23 cellular contexts compared by ENCODE assay signal in genomic region chr17:56310780-56311179, GRCh38.
"Had no signal": no experiment of that assay in that cellular context is flagged by ENCODE, and none has a peak within 500 bp of the region (broad histone marks: within the 10 kb centered on the region; RNA-seq: fewer than 3 reads in every experiment).

No MANE protein-coding gene starts in this region.

- ATAC-seq: activated T-cell treated with anti-CD3 and anti-CD28 coated beads, Interleukin-2, amount 50 U/mL, for 72 hours; gastrocnemius medialis; left lobe of liver; natural killer cell treated with Interleukin-12 subunit alpha and Interleukin-12 subunit beta and Interleukin-15 and Interleukin-18, amount 100 ng/mL, for 72 hours; stimulated activated effector memory CD8-positive, alpha-beta T cell treated with anti-CD3 and anti-CD28 coated beads, Interleukin-12 subunit alpha, Interleukin-12 subunit beta, amount 100 ng/mL, for 72 hours had no signal

- FAIRE-seq: colon, kidney had no signal

- H3K27me3 ChIP-seq: brain microvascular endothelial cell, gastrocnemius medialis, sigmoid colon, stomach, vagina had no signal

- H3K9me3 ChIP-seq: gastrocnemius medialis, sigmoid colon, stomach, vagina had no signal

- H3K4me1 ChIP-seq: gastrocnemius medialis, sigmoid colon, stomach, vagina had no signal

- H3K36me3 ChIP-seq: brain microvascular endothelial cell, gastrocnemius medialis, sigmoid colon, stomach, vagina, WERI-Rb-1 had no signal

- H3K4me3 ChIP-seq: dorsolateral prefrontal cortex, gastrocnemius medialis, lung, sigmoid colon, stomach, vagina had no signal

- H3K27ac ChIP-seq: brain microvascular endothelial cell, dorsolateral prefrontal cortex, gastrocnemius medialis, sigmoid colon, stomach, vagina, WERI-Rb-1 had no signal

- DNase-seq: activated CD4-positive, alpha-beta T cell treated with anti-CD3 and anti-CD28 coated beads for 1 hour; activated effector memory CD4-positive, alpha-beta T cell treated with anti-CD3 and anti-CD28 coated beads, Interleukin-2, amount 50 U/mL, for 16 hours; activated naive CD4-positive, alpha-beta T cell treated with anti-CD3 and anti-CD28 coated beads, Interleukin-2, amount 50 U/mL, for 16 hours; activated T-cell treated with anti-CD3 and anti-CD28 coated beads, Interleukin-2, amount 50 U/mL, for 72 hours; aorta; brain microvascular endothelial cell; central memory CD4-positive, alpha-beta T cell; dorsolateral prefrontal cortex; endodermal cell; gastrocnemius medialis; head of caudate nucleus; kidney; sigmoid colon; stimulated activated CD4-positive, alpha-beta T cell treated with anti-CD3 and anti-CD28 coated beads, Interleukin-4, amount 100 ng/mL, for 24 hours; stomach; trophoblast cell; WERI-Rb-1 had no signal
